Comparison of ENCODE assay signal across 1 cellular context in the genomic region with DNA sequence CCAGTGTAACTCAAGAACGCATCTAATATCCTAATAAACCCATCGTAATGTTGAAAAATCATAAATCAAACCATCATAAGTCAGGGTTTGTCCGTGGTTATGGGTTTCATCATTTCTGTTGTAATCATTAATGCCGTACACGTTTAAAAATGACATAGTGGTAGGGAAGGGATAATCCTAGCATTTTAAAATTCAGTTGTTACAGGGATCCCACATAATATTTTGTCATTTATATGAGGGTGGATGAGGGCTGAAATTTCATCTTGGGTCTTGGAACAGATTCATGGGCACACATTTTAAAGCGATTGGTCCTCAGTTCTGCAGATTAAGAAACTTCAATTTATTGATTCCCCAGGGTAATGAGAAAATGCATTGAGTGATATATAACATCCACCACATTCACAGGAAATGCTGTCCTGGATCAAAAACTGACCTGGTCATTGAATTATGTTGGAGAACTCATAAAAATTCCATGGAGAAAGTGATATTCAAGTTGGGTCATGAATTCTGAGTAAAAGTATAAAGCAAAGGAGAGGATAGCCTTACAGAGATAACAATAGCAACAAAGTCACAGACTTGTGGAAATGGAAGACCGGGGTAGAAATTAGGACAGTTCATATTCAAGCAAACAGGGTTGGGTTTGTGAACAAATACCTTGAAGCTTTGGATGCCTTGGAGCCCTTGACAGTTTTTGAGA.
TF ChIP-seq lines count a peak whose summit lies in the region.

No MANE protein-coding gene starts in this region.

TF ChIP-seq in HCT116, 20 proteins besides CTCF, POLR2A, EP300 and RAD21 (continued from another document):
- TF ChIP-seq, protein P1, sequence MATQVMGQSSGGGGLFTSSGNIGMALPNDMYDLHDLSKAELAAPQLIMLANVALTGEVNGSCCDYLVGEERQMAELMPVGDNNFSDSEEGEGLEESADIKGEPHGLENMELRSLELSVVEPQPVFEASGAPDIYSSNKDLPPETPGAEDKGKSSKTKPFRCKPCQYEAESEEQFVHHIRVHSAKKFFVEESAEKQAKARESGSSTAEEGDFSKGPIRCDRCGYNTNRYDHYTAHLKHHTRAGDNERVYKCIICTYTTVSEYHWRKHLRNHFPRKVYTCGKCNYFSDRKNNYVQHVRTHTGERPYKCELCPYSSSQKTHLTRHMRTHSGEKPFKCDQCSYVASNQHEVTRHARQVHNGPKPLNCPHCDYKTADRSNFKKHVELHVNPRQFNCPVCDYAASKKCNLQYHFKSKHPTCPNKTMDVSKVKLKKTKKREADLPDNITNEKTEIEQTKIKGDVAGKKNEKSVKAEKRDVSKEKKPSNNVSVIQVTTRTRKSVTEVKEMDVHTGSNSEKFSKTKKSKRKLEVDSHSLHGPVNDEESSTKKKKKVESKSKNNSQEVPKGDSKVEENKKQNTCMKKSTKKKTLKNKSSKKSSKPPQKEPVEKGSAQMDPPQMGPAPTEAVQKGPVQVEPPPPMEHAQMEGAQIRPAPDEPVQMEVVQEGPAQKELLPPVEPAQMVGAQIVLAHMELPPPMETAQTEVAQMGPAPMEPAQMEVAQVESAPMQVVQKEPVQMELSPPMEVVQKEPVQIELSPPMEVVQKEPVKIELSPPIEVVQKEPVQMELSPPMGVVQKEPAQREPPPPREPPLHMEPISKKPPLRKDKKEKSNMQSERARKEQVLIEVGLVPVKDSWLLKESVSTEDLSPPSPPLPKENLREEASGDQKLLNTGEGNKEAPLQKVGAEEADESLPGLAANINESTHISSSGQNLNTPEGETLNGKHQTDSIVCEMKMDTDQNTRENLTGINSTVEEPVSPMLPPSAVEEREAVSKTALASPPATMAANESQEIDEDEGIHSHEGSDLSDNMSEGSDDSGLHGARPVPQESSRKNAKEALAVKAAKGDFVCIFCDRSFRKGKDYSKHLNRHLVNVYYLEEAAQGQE (IDR thresholded peaks at IDR 0.05; ENCODE audit: low read depth) = no peak
- TF ChIP-seq EGR1 (IDR thresholded peaks at IDR 0.05; ENCODE audit: low read depth) (no peak), SIN3A (IDR thresholded peaks at IDR 0.05; ENCODE audit: low read depth) (no peak), YY1 (IDR thresholded peaks at IDR 0.05; ENCODE audit: extremely low read depth, insufficient replicate concordance, low read depth, low read length) (no peak), SP1 (IDR thresholded peaks at IDR 0.05; ENCODE audit: low read depth) (no peak), ELF1 (IDR thresholded peaks at IDR 0.05; ENCODE audit: borderline replicate concordance, low read depth) (no peak), EZH2 (IDR thresholded peaks at IDR 0.05) (no peak), ZFX (IDR thresholded peaks at IDR 0.05) (no peak), ZNF274 (IDR thresholded peaks at IDR 0.05; ENCODE audit: low read depth, low read length) (no peak), CBX3 (IDR thresholded peaks at IDR 0.05; ENCODE audit: low read depth) (no peak)
- TF ChIP-seq, protein P2, sequence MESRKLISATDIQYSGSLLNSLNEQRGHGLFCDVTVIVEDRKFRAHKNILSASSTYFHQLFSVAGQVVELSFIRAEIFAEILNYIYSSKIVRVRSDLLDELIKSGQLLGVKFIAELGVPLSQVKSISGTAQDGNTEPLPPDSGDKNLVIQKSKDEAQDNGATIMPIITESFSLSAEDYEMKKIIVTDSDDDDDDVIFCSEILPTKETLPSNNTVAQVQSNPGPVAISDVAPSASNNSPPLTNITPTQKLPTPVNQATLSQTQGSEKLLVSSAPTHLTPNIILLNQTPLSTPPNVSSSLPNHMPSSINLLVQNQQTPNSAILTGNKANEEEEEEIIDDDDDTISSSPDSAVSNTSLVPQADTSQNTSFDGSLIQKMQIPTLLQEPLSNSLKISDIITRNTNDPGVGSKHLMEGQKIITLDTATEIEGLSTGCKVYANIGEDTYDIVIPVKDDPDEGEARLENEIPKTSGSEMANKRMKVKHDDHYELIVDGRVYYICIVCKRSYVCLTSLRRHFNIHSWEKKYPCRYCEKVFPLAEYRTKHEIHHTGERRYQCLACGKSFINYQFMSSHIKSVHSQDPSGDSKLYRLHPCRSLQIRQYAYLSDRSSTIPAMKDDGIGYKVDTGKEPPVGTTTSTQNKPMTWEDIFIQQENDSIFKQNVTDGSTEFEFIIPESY (IDR thresholded peaks at IDR 0.05; ENCODE audit: extremely low read depth, insufficient replicate concordance, low read length) = no peak
